28 cellular contexts compared by ENCODE assay signal in genomic region chr12:58412466-58412865, GRCh38.
DNase-seq lines count a peak whose midpoint lies in the region; ATAC-seq, FAIRE-seq and TF ChIP-seq lines count a peak whose summit lies in the region.
"Had no signal": no experiment of that assay in that cellular context is flagged by ENCODE, and none has a peak within 500 bp of the region (broad histone marks: within the 10 kb centered on the region; RNA-seq: fewer than 3 reads in every experiment).

No MANE protein-coding gene starts in this region.

- H3K4me3 ChIP-seq in ACC112 (ENCODE audit: low read depth, low read length) (no peak overlapping the region), endothelial cell of umbilical vein (replicated peaks in 1 of 3; ENCODE audit: insufficient read depth in 1 of 3, low read depth in 1 of 3, low read length in 3 of 3) (no peak overlapping the region), mesendoderm (ENCODE audit: low read length) (no peak overlapping the region)
- H3K4me3 ChIP-seq: adrenal gland, dorsolateral prefrontal cortex had no signal

- H3K9me1 ChIP-seq in endothelial cell of umbilical vein (replicated peaks; ENCODE audit: control insufficient read depth, extremely low read depth, insufficient read depth, low read length), result no peaks in the 10 kb centered on the region

- H3K56ac ChIP-seq in mesendoderm (ENCODE audit: low read length), result no peak overlapping the region

- peak overlapping the region; percentile 100 for H3K27ac ChIP-seq in ACC112 (ENCODE audit: low read depth, low read length)
- H3K27ac ChIP-seq in endothelial cell of umbilical vein (ENCODE audit: insufficient read depth, low read depth, low read length), result no peak overlapping the region
- no peak overlapping the region for H3K27ac ChIP-seq in mesendoderm (ENCODE audit: low read depth, low read length)
- H3K27ac ChIP-seq: dorsolateral prefrontal cortex, HL-60 had no signal

- no peak for TF ChIP-seq CTCF in endothelial cell of umbilical vein (IDR thresholded peaks at IDR 0.05; ENCODE audit: extremely low read depth in 1 of 2, insufficient read depth in 1 of 2, low read depth in 1 of 2, low read length in 2 of 2)

- H3K27me3 ChIP-seq in ACC112 (ENCODE audit: insufficient read depth, low read length), result no peaks in the 10 kb centered on the region
- H3K27me3 ChIP-seq in endothelial cell of umbilical vein (ENCODE audit: control insufficient read depth in 2 of 2, insufficient read depth in 2 of 2, low read length in 2 of 2), result no peaks in the 10 kb centered on the region
- H3K27me3 ChIP-seq in mesendoderm (ENCODE audit: insufficient read depth, low read length, poor library complexity), result no peaks in the 10 kb centered on the region
- H3K27me3 ChIP-seq: adrenal gland had no signal

- H4K5ac ChIP-seq in mesendoderm (ENCODE audit: low read length), result no peak overlapping the region

- POLR2A ChIA-PET in endothelial cell of umbilical vein (lab: Charles Lee), result no interaction called here

- no peaks in the 10 kb centered on the region for H4K20me1 ChIP-seq in endothelial cell of umbilical vein (replicated peaks; ENCODE audit: control insufficient read depth, extremely low read depth, insufficient read depth, low read length)

- no peak for TF ChIP-seq POLR2A in endothelial cell of umbilical vein (IDR thresholded peaks at IDR 0.05; ENCODE audit: low read depth, low read length)

- no peak for ATAC-seq in HG02588 (IDR thresholded peaks at IDR 0.05; ENCODE audit: unreplicated experiment)
- ATAC-seq: activated CD8-positive, alpha-beta memory T cell treated with anti-CD3 and anti-CD28 coated beads, Interleukin-2, amount 10 ng/mL, durations not matched to agents 7 days and 5 days; activated T-cell treated with anti-CD3 and anti-CD28 coated beads, Interleukin-2, amount 50 U/mL, for 72 hours; CD8-positive, alpha-beta T cell; naive thymus-derived CD4-positive, alpha-beta T cell had no signal

- DNase-seq in OCI-M1 (lab: John Stamatoyannopoulos, UW), result peak; percentile 87
- no peak for DNase-seq in endothelial cell of umbilical vein (ENCODE audit: low read depth, low spot score)
- DNase-seq in mesendoderm, result peak; percentile 57
- no peak for DNase-seq in NCI-H128 (lab: John Stamatoyannopoulos, UW; ENCODE audit: unreplicated experiment)
- DNase-seq in DMS153 (lab: John Stamatoyannopoulos, UW), result no peak
- DNase-seq in NCI-H2171 (lab: John Stamatoyannopoulos, UW), result no peak
- DNase-seq: activated CD4-positive, CD25-positive, alpha-beta regulatory T cell; activated CD8-positive, alpha-beta memory T cell treated with anti-CD3 and anti-CD28 coated beads, Interleukin-2, amount 10 ng/mL, durations not matched to agents 7 days and 5 days; activated naive CD4-positive, alpha-beta T cell; activated T-cell treated with anti-CD3 and anti-CD28 coated beads, Interleukin-2, amount 50 U/mL, for 72 hours; CD8-positive, alpha-beta T cell; cerebellar nuclear complex; dorsolateral prefrontal cortex; foreskin melanocyte; Karpas-422; MV-4-11; naive thymus-derived CD4-positive, alpha-beta T cell; NCI-H510A; nucleus accumbens; SIG-M5; T1000 had no signal

- H3K23ac ChIP-seq in mesendoderm (ENCODE audit: low read length), result no peak overlapping the region

- no peak overlapping the region for H2AK5ac ChIP-seq in mesendoderm (ENCODE audit: low read length)

- CTCF ChIA-PET in endothelial cell of umbilical vein (lab: Charles Lee), result no interaction called here

- no CpG with 5 or more reads among the region's 1 CpG for WGBS in mesendoderm (ENCODE audit: extremely low coverage, insufficient coverage, low lambda C conversion rate)

- no peak overlapping the region for H2BK15ac ChIP-seq in mesendoderm (replicated peaks; ENCODE audit: low read depth)

- H3K4ac ChIP-seq in mesendoderm (ENCODE audit: low read depth, low read length), result no peak overlapping the region

- H2AFZ ChIP-seq in ACC112 (ENCODE audit: low read length, unreplicated experiment) (peak overlapping the region; percentile 18), endothelial cell of umbilical vein (ENCODE audit: low read depth, low read length) (peak overlapping the region; percentile 7)

- no peak overlapping the region for H4K8ac ChIP-seq in mesendoderm (ENCODE audit: low read depth, low read length)

- no peak for FAIRE-seq in endothelial cell of umbilical vein (lab: Jason Lieb, UNC)
- FAIRE-seq: A204.1, G401.6, GM19239 had no signal

- H3K4me1 ChIP-seq in ACC112 (ENCODE audit: control insufficient read depth, insufficient read depth, low read length, unreplicated experiment), result peaks cover 52% of the 10 kb centered on the region
- H3K4me1 ChIP-seq in endothelial cell of umbilical vein (ENCODE audit: control insufficient read depth, extremely low read depth, insufficient read depth, low read length), result peaks cover 21% of the 10 kb centered on the region
- H3K4me1 ChIP-seq in mesendoderm (ENCODE audit: control insufficient read depth, low read depth, low read length), result no peaks in the 10 kb centered on the region

- intact Hi-C loops in endothelial cell of umbilical vein (cut with micrococcal nuclease), result loop anchor here (5.0 kb wide), 1 partner anchor 665 kb away; no protein-coding TSS in a partner anchor

- dilution Hi-C loops in endothelial cell of umbilical vein (cut with MboI; ENCODE audit: extremely low pct_ligation_motif_present, low sequenced_read_pairs), result no loop called here

- H3K79me2 ChIP-seq in ACC112 (ENCODE audit: control insufficient read depth, insufficient read depth, low read length, unreplicated experiment) (no peaks in the 10 kb centered on the region), endothelial cell of umbilical vein (ENCODE audit: control insufficient read depth, insufficient read depth, low read length) (no peaks in the 10 kb centered on the region), mesendoderm (ENCODE audit: control insufficient read depth, insufficient read depth, low read length) (no peaks in the 10 kb centered on the region)

- no peak overlapping the region for H3K18ac ChIP-seq in mesendoderm (ENCODE audit: low read length)

- no peak overlapping the region for H2BK120ac ChIP-seq in mesendoderm (ENCODE audit: low read depth, low read length)

- BruUV-seq in endothelial cell of umbilical vein (replicated peaks; lab: Mats Ljungman, UMichigan), result no TSS peak

- H3K4me2 ChIP-seq in endothelial cell of umbilical vein (ENCODE audit: insufficient read depth, low read length) (no peak overlapping the region), mesendoderm (ENCODE audit: low read length) (no peak overlapping the region)

- no peak overlapping the region for H2BK5ac ChIP-seq in mesendoderm (ENCODE audit: low read length)

- no peaks in the 10 kb centered on the region for H3K36me3 ChIP-seq in ACC112 (ENCODE audit: insufficient read depth, low read length)
- H3K36me3 ChIP-seq in endothelial cell of umbilical vein (ENCODE audit: control insufficient read depth in 2 of 2, extremely low read depth in 1 of 2, insufficient read depth in 2 of 2, low read length in 2 of 2), result no peaks in the 10 kb centered on the region
- H3K36me3 ChIP-seq in mesendoderm (ENCODE audit: control insufficient read depth, insufficient read depth, low read length), result no peaks in the 10 kb centered on the region
- H3K36me3 ChIP-seq: adrenal gland had no signal

- no peak overlapping the region for H3K9ac ChIP-seq in endothelial cell of umbilical vein (replicated peaks; ENCODE audit: extremely low read depth, insufficient read depth, low read length)
- H3K9ac ChIP-seq in mesendoderm (ENCODE audit: low read length), result no peak overlapping the region

- no peaks in the 10 kb centered on the region for H3K9me3 ChIP-seq in endothelial cell of umbilical vein (replicated peaks; ENCODE audit: control insufficient read depth, insufficient read depth, low read length)
- H3K9me3 ChIP-seq: adrenal gland had no signal

- no peaks in the 10 kb centered on the region for H3K79me1 ChIP-seq in mesendoderm (ENCODE audit: low read length)

TF ChIP-seq in endothelial cell of umbilical vein, 7 proteins besides CTCF, POLR2A, EP300 and RAD21:
- TF ChIP-seq MYC (IDR thresholded peaks at IDR 0.05; ENCODE audit: low read depth, low read length), result no peak
- no peak for TF ChIP-seq POLR2AphosphoS5 (IDR thresholded peaks at IDR 0.05; ENCODE audit: insufficient read depth, low read depth, low read length)
- TF ChIP-seq GATA2 (IDR thresholded peaks at IDR 0.05; ENCODE audit: insufficient read depth, insufficient read length, low read depth, low read length), result no peak
- TF ChIP-seq FOS (IDR thresholded peaks at IDR 0.05; ENCODE audit: borderline replicate concordance, insufficient read depth, low read length), result no peak

Comparison
In these comparisons a context has a peak if more than half of its experiments do, and no peak if none do; other contexts are left out.
1. DNase-seq: peak in OCI-M1 (single experiment) and mesendoderm (single experiment); none in endothelial cell of umbilical vein (single experiment), NCI-H128 (single experiment), DMS153 (single experiment) and NCI-H2171 (single experiment).